In the genomic region with DNA sequence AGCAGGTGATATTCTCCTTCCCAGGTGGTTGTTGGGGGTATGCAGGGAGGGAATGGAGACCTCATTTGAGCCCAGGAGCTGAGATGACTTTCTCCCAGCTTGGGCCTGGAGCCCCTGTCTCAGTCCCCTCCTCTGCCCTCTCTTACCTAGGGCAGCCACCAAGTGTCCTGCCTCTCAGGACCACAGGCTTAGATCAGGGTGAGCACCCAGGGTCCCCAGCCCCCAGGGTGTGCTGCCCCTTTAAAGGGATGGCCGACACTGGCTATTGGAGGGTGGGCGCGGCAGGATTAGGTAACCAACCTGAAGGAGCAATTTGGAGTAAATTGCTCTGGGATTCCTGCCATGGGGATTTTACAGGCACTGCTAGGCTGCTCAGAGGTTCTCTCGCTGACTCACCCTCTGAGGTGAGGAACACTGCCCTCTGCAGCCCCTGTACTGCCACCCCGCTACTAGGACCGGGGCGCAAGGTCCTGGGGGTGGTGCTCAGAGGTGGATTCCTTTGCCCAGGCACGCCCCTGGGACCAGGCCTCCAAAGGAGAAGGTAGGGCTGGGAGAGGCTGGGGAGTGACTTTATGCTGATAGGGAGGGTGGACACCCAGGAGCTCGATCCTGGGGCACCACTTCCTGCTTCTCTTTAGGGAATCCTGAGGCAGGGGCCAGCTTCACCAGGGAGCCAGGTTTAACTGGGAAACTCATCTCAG, we compare ENCODE assay signal across 7 cellular contexts. TPM values are rescaled to one million over a fixed set of nuclear protein-coding genes. Genes with fewer than 3 reads are reported as not detected.
DNase-seq lines count a peak whose midpoint lies in the region; ATAC-seq and TF ChIP-seq lines count a peak whose summit lies in the region.

No MANE protein-coding gene starts in this region.

- H3K4me3 Mint-ChIP-seq in dendritic cell treated with granulocyte-macrophage colony-stimulating factor and Interleukin-4, amounts not matched to agents 40 ng/mL and 50 ng/mL, for 4 days = peak overlapping the region; percentile 85
- H3K4me3 Mint-ChIP-seq in naive B cell = peak overlapping the region; percentile 87 to 94 (median 91)

- no TSS peak for BruUV-seq in OCI-LY7 (replicated peaks; lab: Mats Ljungman, UMichigan)

- H3K27ac ChIP-seq in OCI-LY7 (ENCODE audit: low read depth, low read length, poor library complexity, severe bottlenecking) = peak overlapping the region; percentile 55

- H3K9me3 Mint-ChIP-seq in dendritic cell treated with granulocyte-macrophage colony-stimulating factor and Interleukin-4, amounts not matched to agents 40 ng/mL and 50 ng/mL, for 4 days = no peaks in the 10 kb centered on the region
- no peaks in the 10 kb centered on the region for H3K9me3 Mint-ChIP-seq in naive B cell

- peak overlapping the region; percentile 93 for H3K4me3 ChIP-seq in OCI-LY7 (ENCODE audit: low read depth, low read length, poor library complexity, severe bottlenecking)

- POLR2A ChIA-PET in OCI-LY7 (lab: Charles Lee) = interaction anchor here (0.7 to 1.8 kb wide), 3 partner anchors 8 to 30 kb away, joined by 3 to 6 read pairs (median 3); no protein-coding TSS in a partner anchor

- CTCF ChIA-PET in OCI-LY7 (lab: Charles Lee; ENCODE audit: unreplicated experiment) = interaction anchor here (0.8 to 1.5 kb wide), 3 partner anchors 8 to 11 kb away, joined by 3 to 5 read pairs (median 4); no protein-coding TSS in a partner anchor

- H3K9me2 ChIP-seq in OCI-LY7 (ENCODE audit: insufficient read depth, low read length) = no peaks in the 10 kb centered on the region

- H3K36me3 ChIP-seq in OCI-LY7 (ENCODE audit: insufficient read depth, low read length) = no peaks in the 10 kb centered on the region

- intact Hi-C loops in OCI-LY7 (cut with micrococcal nuclease; ENCODE audit: unreplicated experiment) = loop anchor here (1.0 to 2.0 kb wide), 2 partner anchors 31 to 58 kb away; partner anchors contain the start of gene HMGN2
- intact Hi-C loops in dendritic cell treated with granulocyte-macrophage colony-stimulating factor and Interleukin-4, amounts not matched to agents 40 ng/mL and 50 ng/mL, for 4 days (cut with micrococcal nuclease) = no loop called here

- peak; percentile 74 for TF ChIP-seq CTCF in OCI-LY7 (conservative IDR thresholded peaks at IDR 0.05; ENCODE audit: low read length)

- peaks cover 6% of the 10 kb centered on the region; the same call in 1 of the 2 replicates for H3K79me2 ChIP-seq in OCI-LY7 (ENCODE audit: insufficient read depth, low read depth, low read length)

- H3K4me1 ChIP-seq in OCI-LY7 (ENCODE audit: insufficient read depth, low read length, poor library complexity, severe bottlenecking) = peaks cover 54% of the 10 kb centered on the region

- peak overlapping the region; percentile 61 for H3K27ac Mint-ChIP-seq in dendritic cell treated with granulocyte-macrophage colony-stimulating factor and Interleukin-4, amounts not matched to agents 40 ng/mL and 50 ng/mL, for 4 days
- H3K27ac Mint-ChIP-seq in naive B cell = peak overlapping the region in 1 of 6 donors; percentile 88

- H3K4me2 ChIP-seq in OCI-LY7 (ENCODE audit: low read length) = peak overlapping the region; percentile 76

- no peaks in the 10 kb centered on the region for H4K20me1 ChIP-seq in OCI-LY7 (ENCODE audit: insufficient read depth, low read length)

- H3K36me3 Mint-ChIP-seq in dendritic cell treated with granulocyte-macrophage colony-stimulating factor and Interleukin-4, amounts not matched to agents 40 ng/mL and 50 ng/mL, for 4 days (ENCODE audit: low read depth) = no peaks in the 10 kb centered on the region
- no peaks in the 10 kb centered on the region for H3K36me3 Mint-ChIP-seq in naive B cell

- ATAC-seq in naive B cell (ENCODE audit: low read depth in 2 of 2) = peak in 1 of 2 donors; percentile 37
- no peak for ATAC-seq in HG02623 (IDR thresholded peaks at IDR 0.05; ENCODE audit: unreplicated experiment)
- ATAC-seq in HG02885 (IDR thresholded peaks at IDR 0.05; ENCODE audit: poor library complexity, unreplicated experiment) = no peak

- DNase-seq in Daoy (ENCODE audit: low read depth) (peak; percentile 93), HT1080 (ENCODE audit: low read depth) (peak; percentile 87), OCI-LY7 (ENCODE audit: low spot score) (peak; percentile 49), naive B cell (no peak)

- no peaks in the 10 kb centered on the region for H3K9me3 ChIP-seq in OCI-LY7 (ENCODE audit: low read length)

- no peak overlapping the region for H2AFZ ChIP-seq in OCI-LY7 (ENCODE audit: low read length)

- H3K27me3 Mint-ChIP-seq in dendritic cell treated with granulocyte-macrophage colony-stimulating factor and Interleukin-4, amounts not matched to agents 40 ng/mL and 50 ng/mL, for 4 days = peaks cover 5% of the 10 kb centered on the region
- H3K27me3 Mint-ChIP-seq in naive B cell = no peaks in the 10 kb centered on the region

- peaks cover 44% of the 10 kb centered on the region for H3K4me1 Mint-ChIP-seq in dendritic cell treated with granulocyte-macrophage colony-stimulating factor and Interleukin-4, amounts not matched to agents 40 ng/mL and 50 ng/mL, for 4 days (ENCODE audit: low read depth)
- H3K4me1 Mint-ChIP-seq in naive B cell = peaks cover 32 to 46% (median 40%) of the 10 kb centered on the region in 3 donors

RNA-seq across cellular contexts. Expression of gene RPS6KA1, which starts 1.5 kb away (rescaled TPM):
- total RNA-seq in Daoy (2014; rRNA removed; shearing (Covaris generic)) = 30.4 and 35.7 TPM in 2 replicates
- 30.2 and 35.1 TPM in 2 replicates for total RNA-seq in HT1080 (2014; rRNA removed; shearing (Covaris generic))
- polyA plus RNA-seq in HT1080 (2015; cell fraction: cytosol; rRNA removed) = 15.8 and 15.9 TPM in 2 replicates
- 14.8 and 16.4 TPM in 2 replicates for polyA plus RNA-seq in HT1080 (2015; cell fraction: nucleus; rRNA removed)
- 54.1 and 72.2 TPM in 2 replicates for total RNA-seq in OCI-LY7 (2014; rRNA removed; shearing (Covaris generic))
- total RNA-seq in OCI-LY7 (2022) = 83.3 and 91.0 TPM in 2 replicates
- polyA plus RNA-seq in naive B cell (ENCODE audit: low read depth in 6 of 6) = 100 to 1,000 TPM; 111 to 146 (median 126) TPM

RNA-seq across cellular contexts. Expression of gene HMGN2, which starts 58.8 kb away (rescaled TPM):
- total RNA-seq in Daoy (2014; rRNA removed; shearing (Covaris generic)) = 662 and 765 TPM in 2 replicates
- 453 and 631 TPM in 2 replicates for total RNA-seq in HT1080 (2014; rRNA removed; shearing (Covaris generic))
- 824 and 845 TPM in 2 replicates for polyA plus RNA-seq in HT1080 (2015; cell fraction: cytosol; rRNA removed)
- 412 and 489 TPM in 2 replicates for polyA plus RNA-seq in HT1080 (2015; cell fraction: nucleus; rRNA removed)
- total RNA-seq in OCI-LY7 (2014; rRNA removed; shearing (Covaris generic)) = 649 and 817 TPM in 2 replicates
- total RNA-seq in OCI-LY7 (2022) = 990 and 1,017 TPM in 2 replicates
- 1,000 to 10,000 TPM in 3 of 6 donors, 100 to 1,000 TPM in 3; 939 to 1,353 (median 1,048) TPM for polyA plus RNA-seq in naive B cell (ENCODE audit: low read depth in 6 of 6)
